ENCODE assay signal across 19 cellular contexts in genomic region chr4:151624606-151625565, GRCh38.
DNase-seq lines count a peak whose midpoint lies in the region; ATAC-seq and TF ChIP-seq lines count a peak whose summit lies in the region.
"Had no signal": no experiment of that assay in that cellular context is flagged by ENCODE, and none has a peak within 500 bp of the region (broad histone marks: within the 10 kb centered on the region; RNA-seq: fewer than 3 reads in every experiment).

No MANE protein-coding gene starts in this region.

- no peaks in the 10 kb centered on the region for H3K9me3 Mint-ChIP-seq in nephron progenitor cell
- H3K9me3 Mint-ChIP-seq in natural killer cell treated with Interleukin-12 subunit alpha and Interleukin-12 subunit beta and Interleukin-15 and Interleukin-18, amount 100 ng/mL, for 72 hours, result no peaks in the 10 kb centered on the region
- H3K9me3 Mint-ChIP-seq: activated B cell treated with CpG ODN at 0.5 μM for 24 hours; activated CD4-positive, alpha-beta memory T cell treated with anti-CD3 and anti-CD28 coated beads, Interleukin-2, amount 10 ng/mL, durations not matched to agents 7 days and 5 days; neural progenitor cell had no signal

- peaks cover 4% of the 10 kb centered on the region for H3K27me3 Mint-ChIP-seq in nephron progenitor cell (ENCODE audit: low read depth, poor library complexity)
- H3K27me3 Mint-ChIP-seq in natural killer cell treated with Interleukin-12 subunit alpha and Interleukin-12 subunit beta and Interleukin-15 and Interleukin-18, amount 100 ng/mL, for 72 hours, result peaks cover 24 to 46% of the 10 kb centered on the region in 2 donors

- TF ChIP-seq CTCF in nephron progenitor cell (IDR thresholded peaks at IDR 0.05), result no peak

- no peak overlapping the region for H3K4me3 Mint-ChIP-seq in nephron progenitor cell
- H3K4me3 Mint-ChIP-seq in natural killer cell treated with Interleukin-12 subunit alpha and Interleukin-12 subunit beta and Interleukin-15 and Interleukin-18, amount 100 ng/mL, for 72 hours, result no peak overlapping the region
- H3K4me3 Mint-ChIP-seq: activated B cell treated with CpG ODN at 0.5 μM for 24 hours; activated CD4-positive, alpha-beta memory T cell treated with anti-CD3 and anti-CD28 coated beads, Interleukin-2, amount 10 ng/mL, durations not matched to agents 7 days and 5 days; neural progenitor cell had no signal

- DNase-seq in AG20443 (ENCODE audit: low spot score), result peak; percentile 18
- DNase-seq in NCI-H1694 treated with DMSO at 0.1 percent for 48 hours (lab: John Stamatoyannopoulos, UW), result peak; percentile 30
- DNase-seq in cerebellar cortex (ENCODE audit: low spot score), result peak; percentile 96
- DNase-seq in nephron progenitor cell, result no peak
- no peak for DNase-seq in dermis blood vessel endothelial cell
- no peak for DNase-seq in natural killer cell treated with Interleukin-12 subunit alpha and Interleukin-12 subunit beta and Interleukin-15 and Interleukin-18, amount 100 ng/mL, for 72 hours (ENCODE audit: low spot score)
- DNase-seq in stimulated activated CD4-positive, alpha-beta T cell treated with anti-CD3 and anti-CD28 coated beads, Interleukin-4, amount 100 ng/mL, for 1 hour, result no peak
- DNase-seq: activated B cell treated with CpG ODN at 0.5 μM for 24 hours; activated CD4-positive, alpha-beta memory T cell treated with anti-CD3 and anti-CD28 coated beads, Interleukin-2, amount 10 ng/mL, durations not matched to agents 7 days and 5 days; activated T-cell treated with anti-CD3 and anti-CD28 coated beads for 4 hours; glutamatergic neuron; KG1; left lung; mucosa of descending colon; NCI-H2029; NCI-H510A had no signal

- H3K36me3 Mint-ChIP-seq in nephron progenitor cell (ENCODE audit: low read depth), result no peaks in the 10 kb centered on the region
- H3K36me3 Mint-ChIP-seq in natural killer cell treated with Interleukin-12 subunit alpha and Interleukin-12 subunit beta and Interleukin-15 and Interleukin-18, amount 100 ng/mL, for 72 hours, result no peaks in the 10 kb centered on the region
- H3K36me3 Mint-ChIP-seq: neural progenitor cell had no signal

- peaks cover 14% of the 10 kb centered on the region for H3K4me1 Mint-ChIP-seq in nephron progenitor cell
- no peaks in the 10 kb centered on the region for H3K4me1 Mint-ChIP-seq in natural killer cell treated with Interleukin-12 subunit alpha and Interleukin-12 subunit beta and Interleukin-15 and Interleukin-18, amount 100 ng/mL, for 72 hours (ENCODE audit: low read depth in 2 of 2)
- H3K4me1 Mint-ChIP-seq: activated B cell treated with CpG ODN at 0.5 μM for 24 hours; activated CD4-positive, alpha-beta memory T cell treated with anti-CD3 and anti-CD28 coated beads, Interleukin-2, amount 10 ng/mL, durations not matched to agents 7 days and 5 days had no signal

- no peak for ATAC-seq in HG03045 (IDR thresholded peaks at IDR 0.05; ENCODE audit: unreplicated experiment)
- no peak for ATAC-seq in natural killer cell treated with Interleukin-12 subunit alpha and Interleukin-12 subunit beta and Interleukin-15 and Interleukin-18, amount 100 ng/mL, for 72 hours
- ATAC-seq: left lung, mucosa of descending colon, SK-N-SH treated with all-trans-retinoic acid at 6 μM for 48 hours had no signal

- peak overlapping the region; percentile 80 for H3K27ac Mint-ChIP-seq in nephron progenitor cell
- no peak overlapping the region for H3K27ac Mint-ChIP-seq in natural killer cell treated with Interleukin-12 subunit alpha and Interleukin-12 subunit beta and Interleukin-15 and Interleukin-18, amount 100 ng/mL, for 72 hours
- H3K27ac Mint-ChIP-seq: activated B cell treated with CpG ODN at 0.5 μM for 24 hours; activated CD4-positive, alpha-beta memory T cell treated with anti-CD3 and anti-CD28 coated beads, Interleukin-2, amount 10 ng/mL, durations not matched to agents 7 days and 5 days; neural progenitor cell had no signal

Comparison
In these comparisons a context has a peak if more than half of its experiments do, and no peak if none do; other contexts are left out.
1. DNase-seq: peak in AG20443 (single experiment), NCI-H1694 treated with DMSO at 0.1 percent for 48 hours (single experiment) and cerebellar cortex (single experiment); none in nephron progenitor cell (single experiment), dermis blood vessel endothelial cell (single experiment), natural killer cell treated with Interleukin-12 subunit alpha and Interleukin-12 subunit beta and Interleukin-15 and Interleukin-18, amount 100 ng/mL, for 72 hours (single experiment) and stimulated activated CD4-positive, alpha-beta T cell treated with anti-CD3 and anti-CD28 coated beads, Interleukin-4, amount 100 ng/mL, for 1 hour (single experiment).